ENCODE assay signal across 8 cellular contexts in genomic region chr1:150696995-150697927, GRCh38. TPM values are rescaled to one million over a fixed set of nuclear protein-coding genes. Genes with fewer than 3 reads are reported as not detected.
DNase-seq lines count a peak whose midpoint lies in the region; ATAC-seq and TF ChIP-seq lines count a peak whose summit lies in the region.

Gene GOLPH3L, minus strand, starts transcription at chr1:150697154. Its CDS starts 2,316 bp downstream, at chr1:150694838.

- H3K4me3 ChIP-seq in SK-N-SH (ENCODE audit: low read depth in 2 of 2, low read length in 1 of 2) = peak within 1 kb of the TSS; percentile 95

- CTCF ChIA-PET in SK-N-SH (lab: Yijun Ruan, JAX) = interaction anchor here (0.6 to 1.6 kb wide), 6 partner anchors 9 to 314 kb away, joined by 3 to 8 read pairs (median 4); no protein-coding TSS in a partner anchor

- no peaks in the 10 kb centered on the region for H4K20me1 ChIP-seq in SK-N-SH (ENCODE audit: insufficient read depth)

- H3K36me3 Mint-ChIP-seq in activated naive CD4-positive, alpha-beta T cell treated with anti-CD3 and anti-CD28 coated beads, Interleukin-2, amount 50 U/mL, for 72 hours = peaks cover 0 to 9% of the 10 kb centered on the region in 2 donors

- DNase-seq in GM03348 (ENCODE audit: low spot score) (peak; percentile 94), NCI-H1048 (lab: John Stamatoyannopoulos, UW) (peak; percentile 99), SK-N-SH (peak; percentile 84), glomerular endothelial cell (ENCODE audit: extremely low read depth, low read depth, low spot score) (peak; percentile 98), occipital lobe (lab: John Stamatoyannopoulos, UW) (peak; percentile 98)
- peak; percentile 85 to 90 for DNase-seq in activated naive CD4-positive, alpha-beta T cell treated with anti-CD3 and anti-CD28 coated beads, Interleukin-2, amount 50 U/mL, for 72 hours (ENCODE audit: low spot score in 2 of 2)

- peaks cover 22% of the 10 kb centered on the region for H3K79me2 ChIP-seq in SK-N-SH (ENCODE audit: insufficient read depth)

- H3K9me2 ChIP-seq in SK-N-SH = no peaks in the 10 kb centered on the region

- TF ChIP-seq EP300 in SK-N-SH (IDR thresholded peaks at IDR 0.05; ENCODE audit: borderline replicate concordance in 1 of 2, low read depth in 1 of 2, low read length in 1 of 2) = no peak; a peak in 1 of 4 replicates

- H3K4me1 ChIP-seq in SK-N-SH (ENCODE audit: control insufficient read depth in 1 of 2, insufficient read depth in 2 of 2, low read depth in 1 of 2, low read length in 1 of 2) = peaks cover 9 to 17% of the 10 kb centered on the region in 2 experiments; a peak in 2 of 4 replicates

- peak; percentile 98 for ATAC-seq in HG02571 (IDR thresholded peaks at IDR 0.05; ENCODE audit: unreplicated experiment)
- peak; percentile 100 for ATAC-seq in activated naive CD4-positive, alpha-beta T cell treated with anti-CD3 and anti-CD28 coated beads, Interleukin-2, amount 50 U/mL, for 72 hours

- peaks cover 4% of the 10 kb centered on the region for H3F3A ChIP-seq in SK-N-SH (replicated peaks; ENCODE audit: insufficient read depth)

- peak within 1 kb of the TSS; percentile 76 for H3K4me2 ChIP-seq in SK-N-SH

- no peaks in the 10 kb centered on the region for H3K9me3 ChIP-seq in SK-N-SH

- no peaks in the 10 kb centered on the region for H3K9me3 Mint-ChIP-seq in activated naive CD4-positive, alpha-beta T cell treated with anti-CD3 and anti-CD28 coated beads, Interleukin-2, amount 50 U/mL, for 72 hours

- POLR2A ChIA-PET in SK-N-SH (lab: Yijun Ruan, JAX) = interaction anchor here (0.6 to 1.6 kb wide), 4 partner anchors 9 to 118 kb away, joined by 3 to 5 read pairs (median 4); partner anchors contain the start of genes ENSA and MCL1

- H3K27ac ChIP-seq in SK-N-SH (ENCODE audit: low read depth in 2 of 2, low read length in 1 of 2) (peak within 1 kb of the TSS in 1 of 2 experiments; percentile 82; a peak in 3 of 4 replicates), temporal lobe (ENCODE audit: low read depth, low read length) (peak within 1 kb of the TSS; percentile 54)

- peak within 1 kb of the TSS; percentile 99 for H2AFZ ChIP-seq in SK-N-SH (ENCODE audit: low read depth)

- peaks cover 22 to 27% of the 10 kb centered on the region in 2 experiments for H3K36me3 ChIP-seq in SK-N-SH (replicated peaks in 1 of 2; ENCODE audit: control insufficient read depth in 1 of 2, insufficient read depth in 2 of 2, low read length in 1 of 2)

- WGBS in SK-N-SH (ENCODE audit: low lambda C conversion rate) = 2% methylated on average over 18 of the region's 18 CpGs

- peak; percentile 14; the same call in 1 of the 2 replicates for TF ChIP-seq RAD21 in SK-N-SH (IDR thresholded peaks at IDR 0.05; ENCODE audit: low read length)

- peak within 1 kb of the TSS; percentile 85 to 96 for H3K27ac Mint-ChIP-seq in activated naive CD4-positive, alpha-beta T cell treated with anti-CD3 and anti-CD28 coated beads, Interleukin-2, amount 50 U/mL, for 72 hours

- H3K27me3 ChIP-seq in SK-N-SH (ENCODE audit: insufficient read depth) = no peaks in the 10 kb centered on the region

- TF ChIP-seq CTCF in SK-N-SH (IDR thresholded peaks at IDR 0.05) = no peak

- peak within 1 kb of the TSS; percentile 73 for H3K9ac ChIP-seq in SK-N-SH

TF ChIP-seq in SK-N-SH, 30 proteins besides CTCF, POLR2A, EP300 and RAD21 (continues in another document):
- TF ChIP-seq GABPA (IDR thresholded peaks at IDR 0.05; ENCODE audit: low read depth) (no peak), TAF1 (IDR thresholded peaks at IDR 0.05; ENCODE audit: borderline replicate concordance, low read depth, low read length) (peak; percentile 68), FOXM1 (IDR thresholded peaks at IDR 0.05; ENCODE audit: low read depth) (no peak), EZH2phosphoT487 (IDR thresholded peaks at IDR 0.05; ENCODE audit: borderline replicate concordance, low read depth) (no peak), PBX3 (IDR thresholded peaks at IDR 0.05) (peak; percentile 99), FOSL2 (IDR thresholded peaks at IDR 0.05; ENCODE audit: borderline replicate concordance, low read depth) (no peak), RCOR1 (IDR thresholded peaks at IDR 0.05; ENCODE audit: low read length) (peak; percentile 68), YY1 (IDR thresholded peaks at IDR 0.05; ENCODE audit: low read depth) (no peak), POLR2AphosphoS5 (IDR thresholded peaks at IDR 0.05; ENCODE audit: low read depth, low read length) (peak; percentile 84), GATA2 (CRISPR knock-in tag; IDR thresholded peaks at IDR 0.05) (no peak), RFX5 (IDR thresholded peaks at IDR 0.05; ENCODE audit: low read length) (peak; percentile 93), CHD2 (IDR thresholded peaks at IDR 0.05; ENCODE audit: low read length, partially characterized antibody) (peak; percentile 97), JUND (IDR thresholded peaks at IDR 0.05) (no peak), MAX (IDR thresholded peaks at IDR 0.05; ENCODE audit: low read depth) (peak; percentile 48), FOXJ3 (CRISPR knock-in tag; IDR thresholded peaks at IDR 0.05) (no peak), SMC3 (IDR thresholded peaks at IDR 0.05; ENCODE audit: low read depth, low read length) (no peak), TEAD4 (IDR thresholded peaks at IDR 0.05; ENCODE audit: borderline replicate concordance, insufficient read depth) (no peak), RXRA (IDR thresholded peaks at IDR 0.05; ENCODE audit: borderline replicate concordance, low read depth) (no peak), NFIC (IDR thresholded peaks at IDR 0.05; ENCODE audit: borderline replicate concordance) (no peak), SIN3A (IDR thresholded peaks at IDR 0.05; ENCODE audit: borderline replicate concordance, low read depth, low read length) (no peak), MXI1 (IDR thresholded peaks at IDR 0.05; ENCODE audit: low read depth, low read length) (peak; percentile 65; the same call in 1 of the 2 replicates)
- TF ChIP-seq, protein P1, sequence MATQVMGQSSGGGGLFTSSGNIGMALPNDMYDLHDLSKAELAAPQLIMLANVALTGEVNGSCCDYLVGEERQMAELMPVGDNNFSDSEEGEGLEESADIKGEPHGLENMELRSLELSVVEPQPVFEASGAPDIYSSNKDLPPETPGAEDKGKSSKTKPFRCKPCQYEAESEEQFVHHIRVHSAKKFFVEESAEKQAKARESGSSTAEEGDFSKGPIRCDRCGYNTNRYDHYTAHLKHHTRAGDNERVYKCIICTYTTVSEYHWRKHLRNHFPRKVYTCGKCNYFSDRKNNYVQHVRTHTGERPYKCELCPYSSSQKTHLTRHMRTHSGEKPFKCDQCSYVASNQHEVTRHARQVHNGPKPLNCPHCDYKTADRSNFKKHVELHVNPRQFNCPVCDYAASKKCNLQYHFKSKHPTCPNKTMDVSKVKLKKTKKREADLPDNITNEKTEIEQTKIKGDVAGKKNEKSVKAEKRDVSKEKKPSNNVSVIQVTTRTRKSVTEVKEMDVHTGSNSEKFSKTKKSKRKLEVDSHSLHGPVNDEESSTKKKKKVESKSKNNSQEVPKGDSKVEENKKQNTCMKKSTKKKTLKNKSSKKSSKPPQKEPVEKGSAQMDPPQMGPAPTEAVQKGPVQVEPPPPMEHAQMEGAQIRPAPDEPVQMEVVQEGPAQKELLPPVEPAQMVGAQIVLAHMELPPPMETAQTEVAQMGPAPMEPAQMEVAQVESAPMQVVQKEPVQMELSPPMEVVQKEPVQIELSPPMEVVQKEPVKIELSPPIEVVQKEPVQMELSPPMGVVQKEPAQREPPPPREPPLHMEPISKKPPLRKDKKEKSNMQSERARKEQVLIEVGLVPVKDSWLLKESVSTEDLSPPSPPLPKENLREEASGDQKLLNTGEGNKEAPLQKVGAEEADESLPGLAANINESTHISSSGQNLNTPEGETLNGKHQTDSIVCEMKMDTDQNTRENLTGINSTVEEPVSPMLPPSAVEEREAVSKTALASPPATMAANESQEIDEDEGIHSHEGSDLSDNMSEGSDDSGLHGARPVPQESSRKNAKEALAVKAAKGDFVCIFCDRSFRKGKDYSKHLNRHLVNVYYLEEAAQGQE (IDR thresholded peaks at IDR 0.05; ENCODE audit: low read depth, low read length) = no peak
- TF ChIP-seq, protein P2, sequence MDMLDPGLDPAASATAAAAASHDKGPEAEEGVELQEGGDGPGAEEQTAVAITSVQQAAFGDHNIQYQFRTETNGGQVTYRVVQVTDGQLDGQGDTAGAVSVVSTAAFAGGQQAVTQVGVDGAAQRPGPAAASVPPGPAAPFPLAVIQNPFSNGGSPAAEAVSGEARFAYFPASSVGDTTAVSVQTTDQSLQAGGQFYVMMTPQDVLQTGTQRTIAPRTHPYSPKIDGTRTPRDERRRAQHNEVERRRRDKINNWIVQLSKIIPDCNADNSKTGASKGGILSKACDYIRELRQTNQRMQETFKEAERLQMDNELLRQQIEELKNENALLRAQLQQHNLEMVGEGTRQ (IDR thresholded peaks at IDR 0.05; ENCODE audit: borderline replicate concordance, low read depth, low read length) = no peak

RNA-seq across cellular contexts. Expression of gene GOLPH3L, which starts in this region (rescaled TPM):
- 7.8 and 8.1 TPM in 2 replicates for polyA plus RNA-seq in SK-N-SH (2012; rRNA removed)
- polyA plus RNA-seq in SK-N-SH (2012; cell fraction: cytosol; rRNA removed) = 9.8 and 11.3 TPM in 2 replicates
- 2.6 and 6.2 TPM in 2 replicates for polyA plus RNA-seq in SK-N-SH (2012; cell fraction: nucleus; rRNA removed)
- 10 to 100 TPM; 15.8 to 20.9 TPM for total RNA-seq in activated naive CD4-positive, alpha-beta T cell treated with anti-CD3 and anti-CD28 coated beads, Interleukin-2, amount 50 U/mL, for 72 hours
- total RNA-seq in glomerular endothelial cell (20.4 and 41.5 TPM in 2 replicates), occipital lobe (5.8 TPM), temporal lobe (5.4 TPM)
